8 cellular contexts compared by ENCODE assay signal in genomic region chr2:239308696-239309397, GRCh38.
DNase-seq lines count a peak whose midpoint lies in the region; ATAC-seq and TF ChIP-seq lines count a peak whose summit lies in the region.

No MANE protein-coding gene starts in this region.

- H3K27ac ChIP-seq in right cardiac atrium (ENCODE audit: low read length): peak overlapping the region; percentile 69

- DNase-seq in GM03348 (ENCODE audit: low spot score): peak; percentile 89
- DNase-seq in astrocyte of the spinal cord (ENCODE audit: low read depth, low spot score): peak; percentile 59
- DNase-seq in right cardiac atrium: peak in 1 of 3 donors; percentile 82
- no peak for DNase-seq in NCI-H2107 (lab: John Stamatoyannopoulos, UW)
- no peak for DNase-seq in activated naive CD4-positive, alpha-beta T cell treated with anti-CD3 and anti-CD28 coated beads, Interleukin-2, amount 50 U/mL, for 16 hours

- TF ChIP-seq CTCF in astrocyte of the spinal cord (IDR thresholded peaks at IDR 0.05; ENCODE audit: low read depth, low read length): no peak

- no peaks in the 10 kb centered on the region for H3K36me3 ChIP-seq in skeletal muscle satellite cell (ENCODE audit: insufficient read depth, low read length)

- ATAC-seq in right cardiac atrium (peak; percentile 14 to 40), GM19395 (IDR thresholded peaks at IDR 0.05; ENCODE audit: unreplicated experiment) (no peak), HG03354 (IDR thresholded peaks at IDR 0.05; ENCODE audit: poor library complexity, severe bottlenecking, unreplicated experiment) (no peak)

- peak overlapping the region; percentile 7 for H3K4me3 ChIP-seq in astrocyte of the spinal cord (ENCODE audit: low read depth, low read length)
- H3K4me3 ChIP-seq in right cardiac atrium (ENCODE audit: low read length): peak overlapping the region; percentile 42
- H3K4me3 ChIP-seq in skeletal muscle satellite cell (ENCODE audit: low read length): peak overlapping the region; percentile 50

- in situ Hi-C loops in astrocyte of the spinal cord (cut with HindIII; ENCODE audit: low sequenced_read_pairs): no loop called here

- intact Hi-C loops in right cardiac atrium (cut with DNase I): no loop called here

- H3K4me2 ChIP-seq in skeletal muscle satellite cell (ENCODE audit: low read length): peak overlapping the region; percentile 76

- H3K9me3 ChIP-seq in right cardiac atrium (ENCODE audit: control insufficient read depth, low read length): no peaks in the 10 kb centered on the region
- H3K9me3 ChIP-seq in skeletal muscle satellite cell (replicated peaks; ENCODE audit: low read length): no peaks in the 10 kb centered on the region

- WGBS in right cardiac atrium: 22% methylated on average over 32 of the region's 32 CpGs

- H3K27me3 ChIP-seq in right cardiac atrium (ENCODE audit: control insufficient read depth, insufficient read depth) (no peaks in the 10 kb centered on the region), skeletal muscle satellite cell (ENCODE audit: control insufficient read depth, insufficient read depth, low read length) (no peaks in the 10 kb centered on the region)

- H3K4me1 ChIP-seq in right cardiac atrium (ENCODE audit: control insufficient read depth, insufficient read depth, low read length) (peaks cover 14% of the 10 kb centered on the region), skeletal muscle satellite cell (ENCODE audit: control insufficient read depth, insufficient read depth, low read length) (peaks cover 36% of the 10 kb centered on the region)

- H3K9ac ChIP-seq in skeletal muscle satellite cell (ENCODE audit: low read depth, low read length): peak overlapping the region; percentile 59

Comparison
In these comparisons a context has a peak if more than half of its experiments do, and no peak if none do; other contexts are left out.
1. DNase-seq: peak in GM03348 (single experiment) and astrocyte of the spinal cord (single experiment); none in NCI-H2107 (single experiment) and activated naive CD4-positive, alpha-beta T cell treated with anti-CD3 and anti-CD28 coated beads, Interleukin-2, amount 50 U/mL, for 16 hours (single experiment).
2. ATAC-seq: peak in right cardiac atrium (2 of 2); none in GM19395 (single experiment) and HG03354 (single experiment).
3. Peak in every context shown above with its lines, with median percentiles within 50 percentile points of each other: H3K4me3 ChIP-seq.